21 cellular contexts compared by ENCODE assay signal in genomic region chr6:109853951-109854350, GRCh38.
A peak's percentile ranks its signal among the peaks of the same experiment; 100 is the strongest.
DNase-seq lines count a peak whose midpoint lies in the region; ATAC-seq, FAIRE-seq and TF ChIP-seq lines count a peak whose summit lies in the region.
"Had no signal": no experiment of that assay in that cellular context is flagged by ENCODE, and none has a peak within 500 bp of the region (broad histone marks: within the 10 kb centered on the region; RNA-seq: fewer than 3 reads in every experiment).

No MANE protein-coding gene starts in this region.

- intact Hi-C loops in K562 (cut with micrococcal nuclease) = no loop called here

- H3K27me3 ChIP-seq in H9 (ENCODE audit: insufficient read depth, low read length) (no peaks in the 10 kb centered on the region), HUES64 (ENCODE audit: insufficient read depth, low read length) (no peaks in the 10 kb centered on the region), K562 (ENCODE audit: control insufficient read depth in 2 of 2, insufficient read depth in 2 of 2, low read length in 2 of 2) (no peaks in the 10 kb centered on the region), endodermal cell (ENCODE audit: control insufficient read depth, insufficient read depth, low read length, poor library complexity, severe bottlenecking) (no peaks in the 10 kb centered on the region)
- H3K27me3 ChIP-seq: BLaER1 had no signal

- H2BK120ac ChIP-seq in H9 (ENCODE audit: low read depth, low read length, poor library complexity, severe bottlenecking) = peak overlapping the region; percentile 36

- H3K4me1 ChIP-seq in H9 (ENCODE audit: insufficient read depth, low read length) (no peaks in the 10 kb centered on the region; the same call in 1 of the 2 replicates), HUES64 (ENCODE audit: insufficient read depth, low read length) (peaks cover 7% of the 10 kb centered on the region; the same call in 1 of the 2 replicates), K562 (replicated peaks in 1 of 2; ENCODE audit: control insufficient read depth in 2 of 2, insufficient read depth in 2 of 2, low read length in 2 of 2) (no peaks in the 10 kb centered on the region), endodermal cell (ENCODE audit: control insufficient read depth, insufficient read depth, low read length) (no peaks in the 10 kb centered on the region)
- H3K4me1 ChIP-seq: BLaER1, Caco-2 had no signal

- CTCF ChIA-PET in K562 (lab: Yijun Ruan, JAX; ENCODE audit: low intra/inter-chr PET ratio) = no interaction called here

- no peak overlapping the region for H3K4ac ChIP-seq in H9 (ENCODE audit: low read depth, low read length)

- no peak overlapping the region for H4K91ac ChIP-seq in H9 (ENCODE audit: insufficient read length, low read depth, low read length)

- TF ChIP-seq CTCF in H9 (conservative IDR thresholded peaks at IDR 0.05) (no peak), K562 (IDR thresholded peaks at IDR 0.05 in 2 of 3, conservative IDR thresholded peaks at IDR 0.05 in 1 of 3; ENCODE audit: insufficient read depth in 2 of 3, low read depth in 1 of 3, low read length in 3 of 3) (no peak), endodermal cell (conservative IDR thresholded peaks at IDR 0.05) (no peak)

- H3K9me1 ChIP-seq in K562 (ENCODE audit: control insufficient read depth, insufficient read depth, low read length) = no peaks in the 10 kb centered on the region

- no peaks in the 10 kb centered on the region for H3K23me2 ChIP-seq in H9 (ENCODE audit: insufficient read length, low read depth, low read length, poor library complexity, severe bottlenecking)

- no peak overlapping the region for H2BK5ac ChIP-seq in H9 (ENCODE audit: insufficient read length, low read length)

- POLR2A ChIA-PET in K562 (lab: Yijun Ruan, JAX) = no interaction called here

- TF ChIP-seq RAD21 in K562 (CRISPR knock-in tag; conservative IDR thresholded peaks at IDR 0.05 in 1 of 2, IDR thresholded peaks at IDR 0.05 in 1 of 2) = no peak

- peak overlapping the region in 1 of 3 experiments; percentile 41; a peak in 1 of 7 replicates for H3K27ac Mint-ChIP-seq in H9
- H3K27ac Mint-ChIP-seq in endodermal cell = no peak overlapping the region
- H3K27ac Mint-ChIP-seq: B cell; CD4-positive, CD25-positive, alpha-beta regulatory T cell; CD8-positive, alpha-beta T cell; GM23338 had no signal

- no TSS peak for BruUV-seq in K562 (replicated peaks; lab: Mats Ljungman, UMichigan)

- DNase-seq in H9 (no peak), K562 (ENCODE audit: extremely low read depth in 1 of 4, low spot score in 3 of 4) (no peak), endodermal cell (peak; percentile 2), NCI-H2107 (lab: John Stamatoyannopoulos, UW) (no peak), cortex of kidney (lab: John Stamatoyannopoulos, UW) (no peak), 8988T (no peak), activated T-cell treated with anti-CD3 and anti-CD28 coated beads for 4 hours (no peak)
- DNase-seq: Caco-2; CD4-positive, CD25-positive, alpha-beta regulatory T cell; CD8-positive, alpha-beta T cell; DND-41 had no signal

- TF ChIP-seq EP300 in K562 (IDR thresholded peaks at IDR 0.05; ENCODE audit: low read length) = no peak

- H3K4me1 Mint-ChIP-seq in H9 (peaks cover 7 to 10% of the 10 kb centered on the region in 2 experiments), endodermal cell (peaks cover 12% of the 10 kb centered on the region)
- H3K4me1 Mint-ChIP-seq: CD4-positive, CD25-positive, alpha-beta regulatory T cell had no signal

- H3K79me2 ChIP-seq in H9 (ENCODE audit: insufficient read depth, low read length) (no peaks in the 10 kb centered on the region), K562 (ENCODE audit: control insufficient read depth, insufficient read depth, low read length) (no peaks in the 10 kb centered on the region)

- FAIRE-seq in K562 (lab: Jason Lieb, UNC) = no peak
- FAIRE-seq: G401.6, GM12892, GM19239, H54 had no signal

- no peaks in the 10 kb centered on the region for H3K36me3 ChIP-seq in HUES64 (ENCODE audit: insufficient read depth, low read length)
- H3K36me3 ChIP-seq in K562 (ENCODE audit: control insufficient read depth, insufficient read depth, low read length) = no peaks in the 10 kb centered on the region
- no peaks in the 10 kb centered on the region for H3K36me3 ChIP-seq in endodermal cell (ENCODE audit: control insufficient read depth, insufficient read depth, low read length)
- H3K36me3 ChIP-seq: BLaER1 had no signal

- H4K20me1 ChIP-seq in H9 (ENCODE audit: control insufficient read depth, insufficient read depth, insufficient read length) (no peaks in the 10 kb centered on the region), K562 (replicated peaks; ENCODE audit: control insufficient read depth, insufficient read depth, low read length) (no peaks in the 10 kb centered on the region)
- H4K20me1 ChIP-seq: BLaER1 had no signal

- no peak overlapping the region for H3K4me3 Mint-ChIP-seq in H9
- no peak overlapping the region for H3K4me3 Mint-ChIP-seq in endodermal cell
- H3K4me3 Mint-ChIP-seq: B cell; CD4-positive, CD25-positive, alpha-beta regulatory T cell; CD8-positive, alpha-beta T cell; GM23338 had no signal

- no peak overlapping the region for H4K5ac ChIP-seq in H9 (ENCODE audit: insufficient read length, low read depth, low read length)

- H3K9ac ChIP-seq in H9 (ENCODE audit: extremely low read depth, insufficient read length, low read length) (no peak overlapping the region), HUES64 (ENCODE audit: low read depth, low read length) (no peak overlapping the region), K562 (ENCODE audit: insufficient read depth in 1 of 2, low read depth in 2 of 2, low read length in 2 of 2) (no peak overlapping the region), endodermal cell (ENCODE audit: extremely low read depth, low read length, poor library complexity, severe bottlenecking) (no peak overlapping the region)
- H3K9ac ChIP-seq: BLaER1 had no signal

- no peak overlapping the region for H3K23ac ChIP-seq in H9 (ENCODE audit: insufficient read length, low read depth, low read length)

- no peak overlapping the region for H2BK15ac ChIP-seq in H9 (ENCODE audit: low read depth, low read length)

- H3K4me3 ChIP-seq in HUES64 (ENCODE audit: low read length) = no peak overlapping the region
- no peak overlapping the region for H3K4me3 ChIP-seq in K562
- H3K4me3 ChIP-seq in endodermal cell (ENCODE audit: low read length) = no peak overlapping the region
- H3K4me3 ChIP-seq: BLaER1, GM23338 had no signal

- H3K79me1 ChIP-seq in H9 (ENCODE audit: insufficient read depth, low read depth, low read length, poor library complexity, severe bottlenecking) = no peaks in the 10 kb centered on the region

- no peak overlapping the region for H3K18ac ChIP-seq in H9 (ENCODE audit: insufficient read length, low read depth, low read length)

- H3K56ac ChIP-seq in H9 (ENCODE audit: insufficient read length, low read depth, low read length) = no peak overlapping the region

- peak overlapping the region; percentile 33 for H2AK5ac ChIP-seq in H9 (ENCODE audit: insufficient read length, low read length)

- no peak overlapping the region for H3K27ac ChIP-seq in H9 (ENCODE audit: insufficient read length, low read depth, low read length)
- peak overlapping the region; percentile 25; the same call in 1 of the 2 replicates for H3K27ac ChIP-seq in HUES64 (ENCODE audit: low read depth, low read length)
- H3K27ac ChIP-seq in K562 (ENCODE audit: extremely low read depth, low read depth, low read length) = no peak overlapping the region
- no peak overlapping the region for H3K27ac ChIP-seq in endodermal cell (ENCODE audit: low read depth, low read length)
- H3K27ac ChIP-seq: BLaER1, C4-2B had no signal

- H3K27me3 Mint-ChIP-seq in H9 (ENCODE audit: low read depth) (no peaks in the 10 kb centered on the region), endodermal cell (ENCODE audit: insufficient read depth) (peaks cover 16% of the 10 kb centered on the region)
- H3K27me3 Mint-ChIP-seq: B cell; CD4-positive, CD25-positive, alpha-beta regulatory T cell had no signal

- H3K9me3 ChIP-seq in H9 (ENCODE audit: control insufficient read depth, low read depth, low read length) (no peaks in the 10 kb centered on the region), HUES64 (ENCODE audit: insufficient read depth, low read depth, low read length) (no peaks in the 10 kb centered on the region), K562 (replicated peaks; ENCODE audit: control insufficient read depth, insufficient read depth, low read depth, low read length) (no peaks in the 10 kb centered on the region), endodermal cell (ENCODE audit: control insufficient read depth, low read length) (no peaks in the 10 kb centered on the region)
- H3K9me3 ChIP-seq: BLaER1, Caco-2 had no signal

- TF ChIP-seq POLR2A in K562 (conservative IDR thresholded peaks at IDR 0.05) = no peak

- H2AFZ ChIP-seq in H9 (ENCODE audit: low read length) (no peak overlapping the region), K562 (ENCODE audit: low read depth, low read length) (no peak overlapping the region)
- H2AFZ ChIP-seq: GM23338 had no signal

- WGBS in H9 (ENCODE audit: extremely low coverage, insufficient read length, low lambda C conversion rate) = no CpG with 5 or more reads among the region's 2 CpGs
- WGBS in HUES64 = 94% methylated on average over 2 of the region's 2 CpGs
- WGBS in K562 (ENCODE audit: insufficient coverage, low coverage, missing lambda C conversion rate) = 0% methylated on average over 2 of the region's 2 CpGs
- WGBS in endodermal cell (ENCODE audit: insufficient coverage in 1 of 2, insufficient read length in 1 of 2), 2 experiments = 97% methylated on average over 2 of the region's 2 CpGs; no CpG with 5 or more reads in 1 of the 2 experiments

- H3K9me3 Mint-ChIP-seq in H9 = peaks cover 0 to 2% of the 10 kb centered on the region in 2 experiments; a peak in 3 of 5 replicates
- no peaks in the 10 kb centered on the region for H3K9me3 Mint-ChIP-seq in endodermal cell
- H3K9me3 Mint-ChIP-seq: CD8-positive, alpha-beta T cell had no signal

- no peak overlapping the region for H3T11ph ChIP-seq in H9 (ENCODE audit: low read length)

- H3K4me2 ChIP-seq in H9 (ENCODE audit: insufficient read depth, insufficient read length, low read length) = no peak overlapping the region
- no peak overlapping the region for H3K4me2 ChIP-seq in K562 (ENCODE audit: insufficient read depth, low read length)
- H3K4me2 ChIP-seq: BLaER1, GM23338 had no signal

- H3K14ac ChIP-seq in H9 (ENCODE audit: insufficient read depth, low read length) = no peak overlapping the region

- peak overlapping the region; percentile 38 for H2BK12ac ChIP-seq in H9 (ENCODE audit: insufficient read length, low read depth, low read length)

- in situ Hi-C loops in K562 (cut with MboI) = no loop called here

- no peak overlapping the region for H4K8ac ChIP-seq in H9 (replicated peaks; ENCODE audit: insufficient read length, low read depth, low read length)

- no peak for ATAC-seq in K562
- ATAC-seq: CD8-positive, alpha-beta T cell; HCT116 had no signal

- H3K36me3 Mint-ChIP-seq in H9 (ENCODE audit: insufficient read depth in 1 of 3, low read depth in 3 of 3) (peaks cover 0 to 3% (median 0%) of the 10 kb centered on the region in 3 experiments; a peak in 2 of 7 replicates), endodermal cell (ENCODE audit: low read depth) (no peaks in the 10 kb centered on the region)
- H3K36me3 Mint-ChIP-seq: CD4-positive, CD25-positive, alpha-beta regulatory T cell; CD8-positive, alpha-beta T cell had no signal

- no peak overlapping the region for H2BK20ac ChIP-seq in H9 (ENCODE audit: low read depth, low read length, poor library complexity, severe bottlenecking)

TF ChIP-seq in K562, 482 proteins besides CTCF, POLR2A, EP300 and RAD21 (continues in another document):
- no peak for TF ChIP-seq TCFL5 (CRISPR knock-in tag; conservative IDR thresholded peaks at IDR 0.05)
